8 cellular contexts compared by ENCODE assay signal in the genomic region with DNA sequence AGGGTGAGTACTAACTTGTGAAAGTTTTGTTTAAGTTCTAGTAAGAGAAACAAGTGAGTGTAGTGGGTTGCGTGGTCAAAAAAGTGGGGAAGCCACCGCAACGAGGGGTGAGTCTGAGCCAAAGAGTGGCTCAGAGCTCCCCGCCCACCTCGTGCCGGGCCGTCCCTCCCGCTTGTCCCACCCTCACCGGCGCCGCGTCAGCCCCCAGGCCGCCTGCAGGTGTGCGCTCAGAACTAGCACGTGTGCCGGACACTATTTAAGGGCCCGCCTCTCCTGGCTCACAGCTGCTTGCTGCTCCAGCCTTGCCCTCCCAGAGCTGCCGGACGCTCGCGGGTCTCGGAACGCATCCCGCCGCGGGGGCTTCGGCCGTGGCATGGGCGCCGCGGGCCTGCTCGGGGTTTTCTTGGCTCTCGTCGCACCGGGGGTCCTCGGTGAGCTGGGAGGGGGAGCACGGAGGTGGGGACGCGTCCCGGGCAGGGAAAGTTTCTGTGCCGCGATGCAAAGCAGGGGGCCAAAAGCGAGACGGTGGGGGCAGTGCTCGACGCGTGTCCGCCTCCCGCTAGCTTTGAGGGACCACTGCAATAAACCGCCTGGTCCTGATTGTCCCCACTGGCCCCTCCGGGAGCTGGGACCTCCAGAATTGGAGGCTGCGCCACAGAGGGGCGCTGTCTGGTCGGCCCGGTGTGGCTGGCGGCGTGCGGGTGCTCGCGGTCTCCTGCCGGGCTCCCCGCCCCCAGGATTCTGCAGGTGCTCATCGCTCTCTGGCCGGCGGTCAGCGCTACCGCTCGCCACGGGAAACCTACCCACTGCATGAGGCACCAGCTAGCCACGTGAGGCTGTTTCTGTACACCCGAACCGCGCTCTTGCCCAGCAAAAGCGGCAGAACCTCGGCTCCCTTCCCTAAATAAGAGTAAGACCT. TPM values are rescaled to one million over a fixed set of nuclear protein-coding genes. Genes with fewer than 3 reads are reported as not detected.
A peak's percentile ranks its signal among the peaks of the same experiment; 100 is the strongest.
DNase-seq lines count a peak whose midpoint lies in the region; ATAC-seq and TF ChIP-seq lines count a peak whose summit lies in the region.

A gene (plus strand): TSS at position 283 of the 919 bp plus-strand sequence. CDS start 91 bp downstream, at position 374.

- H3K9me3 ChIP-seq in WERI-Rb-1 (ENCODE audit: severe bottlenecking), result peaks cover 9% of the 10 kb centered on the region

- H3K9me3 Mint-ChIP-seq in Calu3 (ENCODE audit: low read depth, unreplicated experiment) (no peaks in the 10 kb centered on the region), memory B cell (no peaks in the 10 kb centered on the region)

- TF ChIP-seq CTCF in Calu3 (IDR thresholded peaks at IDR 0.05; ENCODE audit: unreplicated experiment), result peak; percentile 25
- TF ChIP-seq CTCF in WERI-Rb-1 (IDR thresholded peaks at IDR 0.05; ENCODE audit: low read depth, low read length), result peak; percentile 53
- no peak for TF ChIP-seq CTCF in coronary artery (IDR thresholded peaks at IDR 0.05)

- H3K27me3 ChIP-seq in WERI-Rb-1 (ENCODE audit: insufficient read depth, low read depth, severe bottlenecking), result peaks cover 100% of the 10 kb centered on the region

- CTCF ChIA-PET in Calu3 (lab: Charles Lee), result interaction anchor here (1.3 to 2.3 kb wide), 2 partner anchors 10 to 45 kb away, joined by 3 to 6 read pairs; no protein-coding TSS in a partner anchor

- BruUV-seq in Calu3 (replicated peaks; lab: Mats Ljungman, UMichigan), result no TSS peak

- H3K27ac ChIP-seq in WERI-Rb-1 (no peak within 1 kb of the TSS), coronary artery (no peak within 1 kb of the TSS)

- H3K4me1 Mint-ChIP-seq in Calu3 (ENCODE audit: low read depth, unreplicated experiment) (no peaks in the 10 kb centered on the region), memory B cell (peaks cover 10% of the 10 kb centered on the region)

- intact Hi-C loops in Calu3 (cut with micrococcal nuclease; ENCODE audit: unreplicated experiment), result no loop called here

- H3K27me3 Mint-ChIP-seq in Calu3 (ENCODE audit: unreplicated experiment), result peaks cover 28% of the 10 kb centered on the region
- no peaks in the 10 kb centered on the region for H3K27me3 Mint-ChIP-seq in memory B cell

- H3K4me3 Mint-ChIP-seq in Calu3 (ENCODE audit: low read depth, unreplicated experiment), result peak within 1 kb of the TSS; percentile 54
- H3K4me3 Mint-ChIP-seq in memory B cell, result peak within 1 kb of the TSS; percentile 84

- no peak within 1 kb of the TSS for H3K4me3 ChIP-seq in WERI-Rb-1 (ENCODE audit: low read depth, low read length)
- peak within 1 kb of the TSS; percentile 71 for H3K4me3 ChIP-seq in coronary artery

- no peaks in the 10 kb centered on the region for H3K36me3 ChIP-seq in WERI-Rb-1

- peak; percentile 69 for DNase-seq in Calu3
- peak; percentile 9 for DNase-seq in HK-2 (ENCODE audit: unreplicated experiment)
- DNase-seq in WERI-Rb-1, result peak; percentile 50
- no peak for DNase-seq in coronary artery (ENCODE audit: low spot score)
- peak; percentile 71 for DNase-seq in memory B cell (ENCODE audit: low spot score in 2 of 2)
- DNase-seq in stimulated activated CD8-positive, alpha-beta memory T cell treated with anti-CD3 and anti-CD28 coated beads, Interleukin-15, amount 100 ng/mL, for 24 hours (ENCODE audit: low read depth), result peak; percentile 5
- DNase-seq in T1000 (lab: John Stamatoyannopoulos, UW), result no peak

- H3K27ac Mint-ChIP-seq in Calu3 (ENCODE audit: unreplicated experiment) (no peak within 1 kb of the TSS), memory B cell (no peak within 1 kb of the TSS)

- ATAC-seq in GM19455 (IDR thresholded peaks at IDR 0.05; ENCODE audit: unreplicated experiment) (peak; percentile 86), memory B cell (ENCODE audit: low read depth) (peak; percentile 91)

- H3K36me3 Mint-ChIP-seq in Calu3 (ENCODE audit: insufficient read depth, unreplicated experiment) (no peaks in the 10 kb centered on the region), memory B cell (no peaks in the 10 kb centered on the region)

RNA-seq across cellular contexts. Expression of the gene that starts here (rescaled TPM):
- 0.83 and 2.6 TPM in 2 replicates for total RNA-seq in Calu3 (2022)

Comparison
In these comparisons a context has a peak if more than half of its experiments do, and no peak if none do; other contexts are left out.
1. DNase-seq: peak in Calu3 (single experiment), HK-2 (single experiment), WERI-Rb-1 (single experiment), memory B cell (2 of 2) and stimulated activated CD8-positive, alpha-beta memory T cell treated with anti-CD3 and anti-CD28 coated beads, Interleukin-15, amount 100 ng/mL, for 24 hours (single experiment); none in coronary artery (single experiment) and T1000 (single experiment).